ENCODE assay signal across 17 cellular contexts in genomic region chr2:99679518-99679917, GRCh38.
"Had no signal": no experiment of that assay in that cellular context is flagged by ENCODE, and none has a peak within 500 bp of the region (broad histone marks: within the 10 kb centered on the region; RNA-seq: fewer than 3 reads in every experiment).

No MANE protein-coding gene starts in this region.

- H2AFZ ChIP-seq: neural progenitor cell had no signal

- H3K4me1 Mint-ChIP-seq: activated naive CD8-positive, alpha-beta T cell treated with anti-CD3 and anti-CD28 coated beads for 36 hours; central memory CD8-positive, alpha-beta T cell had no signal

- H3K27ac ChIP-seq: neural progenitor cell, psoas muscle, thyroid gland, uterus had no signal

- H3K9ac ChIP-seq: neural progenitor cell had no signal

- H3K4me3 Mint-ChIP-seq: activated naive CD8-positive, alpha-beta T cell treated with anti-CD3 and anti-CD28 coated beads for 36 hours; activated T-helper 1 cell treated with anti-CD3 and anti-CD28 coated beads, Interleukin-12 subunit alpha, Interleukin-12 subunit beta, Interleukin-2, Interleukin-4 antibody, amounts not matched to agents 30 ng/mL and 10 ng/mL and 1 ng/mL, durations not matched to agents 14 hours and 24 hours and 36 hours; brain; central memory CD8-positive, alpha-beta T cell; neural progenitor cell; T-helper 2 cell treated with Interferon-gamma antibody and Interleukin-4, amounts not matched to agents 5 μg/mL and 100 μg/mL, for 36 hours had no signal

- H3K9me3 Mint-ChIP-seq: activated naive CD8-positive, alpha-beta T cell treated with anti-CD3 and anti-CD28 coated beads for 36 hours; activated T-helper 1 cell treated with anti-CD3 and anti-CD28 coated beads, Interleukin-12 subunit alpha, Interleukin-12 subunit beta, Interleukin-2, Interleukin-4 antibody, amounts not matched to agents 30 ng/mL and 10 ng/mL and 1 ng/mL, durations not matched to agents 14 hours and 24 hours and 36 hours; brain; central memory CD8-positive, alpha-beta T cell; neural progenitor cell; T-helper 2 cell treated with Interferon-gamma antibody and Interleukin-4, amounts not matched to agents 5 μg/mL and 100 μg/mL, for 36 hours had no signal

- H3K36me3 ChIP-seq: neural progenitor cell, thyroid gland, uterus had no signal

- H3K27ac Mint-ChIP-seq: activated naive CD8-positive, alpha-beta T cell treated with anti-CD3 and anti-CD28 coated beads for 36 hours; activated T-helper 1 cell treated with anti-CD3 and anti-CD28 coated beads, Interleukin-12 subunit alpha, Interleukin-12 subunit beta, Interleukin-2, Interleukin-4 antibody, amounts not matched to agents 30 ng/mL and 10 ng/mL and 1 ng/mL, durations not matched to agents 14 hours and 24 hours and 36 hours; neural progenitor cell; T-helper 2 cell treated with Interferon-gamma antibody and Interleukin-4, amounts not matched to agents 5 μg/mL and 100 μg/mL, for 36 hours had no signal

- H3K27me3 ChIP-seq: neural progenitor cell, thyroid gland, uterus had no signal

- H3K4me1 ChIP-seq: psoas muscle, thyroid gland had no signal

- H3K4me2 ChIP-seq: neural progenitor cell had no signal

- H3K27me3 Mint-ChIP-seq: activated naive CD8-positive, alpha-beta T cell treated with anti-CD3 and anti-CD28 coated beads for 36 hours; central memory CD8-positive, alpha-beta T cell had no signal

- H3K9me3 ChIP-seq: psoas muscle, thyroid gland, uterus had no signal

- DNase-seq: activated CD4-positive, alpha-beta T cell treated with anti-CD3 and anti-CD28 coated beads, Interleukin-2, amount 50 U/mL, for 1 hour; activated naive CD8-positive, alpha-beta T cell treated with anti-CD3 and anti-CD28 coated beads for 36 hours; amygdala; effector CD8-positive, alpha-beta T cell; foreskin fibroblast; glutamatergic neuron; hypothalamus; psoas muscle; stimulated activated CD4-positive, alpha-beta T cell treated with anti-CD3 and anti-CD28 coated beads, Interleukin-1b, Interleukin-23, amount 100 ng/mL, for 48 hours; thyroid gland; uterus had no signal

- H3K36me3 Mint-ChIP-seq: activated naive CD8-positive, alpha-beta T cell treated with anti-CD3 and anti-CD28 coated beads for 36 hours; neural progenitor cell had no signal

- H3K4me3 ChIP-seq: lung, neural progenitor cell, psoas muscle, thyroid gland, uterus had no signal
